12 cellular contexts compared by ENCODE assay signal in genomic region chr15:89809787-89810148, GRCh38. TPM values are rescaled to one million over a fixed set of nuclear protein-coding genes. Genes with fewer than 3 reads are reported as not detected.
A peak's percentile ranks its signal among the peaks of the same experiment; 100 is the strongest.
DNase-seq lines count a peak whose midpoint lies in the region; ATAC-seq, FAIRE-seq and TF ChIP-seq lines count a peak whose summit lies in the region.
"Had no signal": no experiment of that assay in that cellular context is flagged by ENCODE, and none has a peak within 500 bp of the region (broad histone marks: within the 10 kb centered on the region; RNA-seq: fewer than 3 reads in every experiment).

No MANE protein-coding gene starts in this region.

- no peak for ATAC-seq in Panc1
- no peak for ATAC-seq in HG03342 (IDR thresholded peaks at IDR 0.05; ENCODE audit: unreplicated experiment)

- peaks cover 2% of the 10 kb centered on the region for H3K27me3 Mint-ChIP-seq in activated T-helper 2 cell treated with anti-CD3 and anti-CD28 coated beads, Interferon-gamma antibody, Interleukin-2, Interleukin-4, amounts not matched to agents 10 μg/mL and 5 μg/mL and 100 μg/mL, durations not matched to agents 14 hours and 24 hours and 36 hours (ENCODE audit: low read depth)

- no peak overlapping the region for H3K4me2 ChIP-seq in endothelial cell of umbilical vein (ENCODE audit: insufficient read depth, low read length)
- no peak overlapping the region for H3K4me2 ChIP-seq in osteoblast (ENCODE audit: insufficient read depth, low read length)

- H3K27ac Mint-ChIP-seq in activated T-helper 2 cell treated with anti-CD3 and anti-CD28 coated beads, Interferon-gamma antibody, Interleukin-2, Interleukin-4, amounts not matched to agents 10 μg/mL and 5 μg/mL and 100 μg/mL, durations not matched to agents 14 hours and 24 hours and 36 hours = no peak overlapping the region

- H3K4me3 ChIP-seq in HEK293 (ENCODE audit: low read depth, low read length) (no peak overlapping the region), Panc1 (ENCODE audit: low read depth in 2 of 2, low read length in 2 of 2) (no peak overlapping the region), endothelial cell of umbilical vein (replicated peaks in 1 of 3; ENCODE audit: insufficient read depth in 1 of 3, low read depth in 1 of 3, low read length in 3 of 3) (no peak overlapping the region), osteoblast (ENCODE audit: insufficient read depth, low read length) (no peak overlapping the region)

- no peaks in the 10 kb centered on the region for H3K9me3 Mint-ChIP-seq in activated T-helper 2 cell treated with anti-CD3 and anti-CD28 coated beads, Interferon-gamma antibody, Interleukin-2, Interleukin-4, amounts not matched to agents 10 μg/mL and 5 μg/mL and 100 μg/mL, durations not matched to agents 14 hours and 24 hours and 36 hours

- peaks cover 81% of the 10 kb centered on the region for H3K79me2 ChIP-seq in endothelial cell of umbilical vein (ENCODE audit: control insufficient read depth, insufficient read depth, low read length)
- H3K79me2 ChIP-seq in osteoblast (ENCODE audit: insufficient read depth, low read length) = peaks cover 91% of the 10 kb centered on the region

- H3K27me3 ChIP-seq in Panc1 (ENCODE audit: control insufficient read depth, insufficient read depth, low read length) = no peaks in the 10 kb centered on the region
- H3K27me3 ChIP-seq in endothelial cell of umbilical vein (ENCODE audit: control insufficient read depth in 2 of 2, insufficient read depth in 2 of 2, low read length in 2 of 2) = no peaks in the 10 kb centered on the region
- no peaks in the 10 kb centered on the region for H3K27me3 ChIP-seq in osteoblast (ENCODE audit: insufficient read depth, low read length)

- POLR2A ChIA-PET in HEK293 (lab: Yijun Ruan, JAX) = no interaction called here
- POLR2A ChIA-PET in Panc1 (lab: Charles Lee) = interaction anchor here (0.7 kb wide), 1 partner anchor 127 kb away, joined by 3 read pairs; no protein-coding TSS in a partner anchor
- POLR2A ChIA-PET in endothelial cell of umbilical vein (lab: Charles Lee) = no interaction called here

- no peak overlapping the region for H3K9ac ChIP-seq in endothelial cell of umbilical vein (replicated peaks; ENCODE audit: extremely low read depth, insufficient read depth, low read length)

- no peak overlapping the region for H3K4me3 Mint-ChIP-seq in activated T-helper 2 cell treated with anti-CD3 and anti-CD28 coated beads, Interferon-gamma antibody, Interleukin-2, Interleukin-4, amounts not matched to agents 10 μg/mL and 5 μg/mL and 100 μg/mL, durations not matched to agents 14 hours and 24 hours and 36 hours (ENCODE audit: low read depth)

- no peak for FAIRE-seq in endothelial cell of umbilical vein (lab: Jason Lieb, UNC)

- intact Hi-C loops in Panc1 (cut with micrococcal nuclease; ENCODE audit: unreplicated experiment) = no loop called here
- intact Hi-C loops in endothelial cell of umbilical vein (cut with micrococcal nuclease) = no loop called here
- intact Hi-C loops in activated T-helper 2 cell treated with anti-CD3 and anti-CD28 coated beads, Interferon-gamma antibody, Interleukin-2, Interleukin-4, amounts not matched to agents 10 μg/mL and 5 μg/mL and 100 μg/mL, durations not matched to agents 14 hours and 24 hours and 36 hours (cut with micrococcal nuclease) = no loop called here

- dilution Hi-C loops in endothelial cell of umbilical vein (cut with MboI; ENCODE audit: extremely low pct_ligation_motif_present, low sequenced_read_pairs) = no loop called here

- H3K36me3 ChIP-seq in HEK293 (ENCODE audit: control insufficient read depth in 2 of 2, insufficient read depth in 1 of 2, low read length in 2 of 2) (no peaks in the 10 kb centered on the region), Panc1 (ENCODE audit: control insufficient read depth, insufficient read depth, low read length) (no peaks in the 10 kb centered on the region), endothelial cell of umbilical vein (ENCODE audit: control insufficient read depth in 2 of 2, extremely low read depth in 1 of 2, insufficient read depth in 2 of 2, low read length in 2 of 2) (peaks cover 3 to 16% of the 10 kb centered on the region in 2 experiments), osteoblast (ENCODE audit: insufficient read depth, low read length) (peaks cover 59% of the 10 kb centered on the region)

- no peaks in the 10 kb centered on the region for H3K36me3 Mint-ChIP-seq in activated T-helper 2 cell treated with anti-CD3 and anti-CD28 coated beads, Interferon-gamma antibody, Interleukin-2, Interleukin-4, amounts not matched to agents 10 μg/mL and 5 μg/mL and 100 μg/mL, durations not matched to agents 14 hours and 24 hours and 36 hours (ENCODE audit: low read depth)

- CTCF ChIA-PET in HEK293 (lab: Yijun Ruan, JAX) (no interaction called here), Panc1 (lab: Charles Lee) (no interaction called here), endothelial cell of umbilical vein (lab: Charles Lee) (interaction anchor here (9.3 kb wide), 1 partner anchor 64 kb away, joined by 67 read pairs; no protein-coding TSS in a partner anchor)

- H3K9me3 ChIP-seq in HEK293 (ENCODE audit: control insufficient read depth, insufficient read depth, low read depth, low read length) = no peaks in the 10 kb centered on the region
- no peaks in the 10 kb centered on the region for H3K9me3 ChIP-seq in Panc1 (ENCODE audit: control insufficient read depth, insufficient read depth, low read depth, low read length)
- no peaks in the 10 kb centered on the region for H3K9me3 ChIP-seq in endothelial cell of umbilical vein (replicated peaks; ENCODE audit: control insufficient read depth, insufficient read depth, low read length)
- no peaks in the 10 kb centered on the region for H3K9me3 ChIP-seq in osteoblast (ENCODE audit: low read depth, low read length)

- no TSS peak for BruUV-seq in Panc1 (replicated peaks; lab: Mats Ljungman, UMichigan)
- BruUV-seq in endothelial cell of umbilical vein (replicated peaks; lab: Mats Ljungman, UMichigan) = no TSS peak

- DNase-seq in Panc1 (ENCODE audit: low read depth, low spot score) = no peak
- DNase-seq in endothelial cell of umbilical vein (ENCODE audit: low read depth, low spot score) = no peak
- DNase-seq in osteoblast (ENCODE audit: insufficient read length, low spot score, missing footprints) = no peak
- no peak for DNase-seq in activated T-helper 2 cell treated with anti-CD3 and anti-CD28 coated beads, Interferon-gamma antibody, Interleukin-2, Interleukin-4, amounts not matched to agents 10 μg/mL and 5 μg/mL and 100 μg/mL, durations not matched to agents 14 hours and 24 hours and 36 hours (ENCODE audit: low spot score)
- no peak for DNase-seq in hepatic stellate cell (ENCODE audit: low spot score)
- DNase-seq: GF-D8, MM.1S, NCI-H1105, NCI-H187 treated with DMSO at 0.1 percent for 48 hours, NCI-H510A had no signal

- peaks cover 9% of the 10 kb centered on the region for H3K4me1 Mint-ChIP-seq in activated T-helper 2 cell treated with anti-CD3 and anti-CD28 coated beads, Interferon-gamma antibody, Interleukin-2, Interleukin-4, amounts not matched to agents 10 μg/mL and 5 μg/mL and 100 μg/mL, durations not matched to agents 14 hours and 24 hours and 36 hours (ENCODE audit: low read depth)

- H3K9me1 ChIP-seq in endothelial cell of umbilical vein (replicated peaks; ENCODE audit: control insufficient read depth, extremely low read depth, insufficient read depth, low read length) = no peaks in the 10 kb centered on the region

- no peak for TF ChIP-seq POLR2A in endothelial cell of umbilical vein (IDR thresholded peaks at IDR 0.05; ENCODE audit: low read depth, low read length)

- in situ Hi-C loops in Panc1 (cut with HindIII; ENCODE audit: low pct_unique_long_range_greater_than_20kb, low sequenced_read_pairs) = no loop called here

- H2AFZ ChIP-seq in endothelial cell of umbilical vein (ENCODE audit: low read depth, low read length) (no peak overlapping the region), osteoblast (ENCODE audit: low read length) (no peak overlapping the region)

- no peaks in the 10 kb centered on the region for H4K20me1 ChIP-seq in endothelial cell of umbilical vein (replicated peaks; ENCODE audit: control insufficient read depth, extremely low read depth, insufficient read depth, low read length)
- peaks cover 57% of the 10 kb centered on the region for H4K20me1 ChIP-seq in osteoblast (ENCODE audit: insufficient read depth, low read length)

- no peak for TF ChIP-seq CTCF in HEK293 (tag by site-specific recombination; IDR thresholded peaks at IDR 0.05)
- no peak for TF ChIP-seq CTCF in Panc1 (IDR thresholded peaks at IDR 0.05)
- TF ChIP-seq CTCF in endothelial cell of umbilical vein (IDR thresholded peaks at IDR 0.05; ENCODE audit: extremely low read depth in 1 of 2, insufficient read depth in 1 of 2, low read depth in 1 of 2, low read length in 2 of 2) = no peak
- no peak for TF ChIP-seq CTCF in osteoblast (IDR thresholded peaks at IDR 0.05; ENCODE audit: extremely low read depth, low read depth, low read length)

- H3K4me1 ChIP-seq in HEK293 (ENCODE audit: control insufficient read depth, insufficient read depth, low read length) (no peaks in the 10 kb centered on the region; the same call in 1 of the 2 replicates), Panc1 (ENCODE audit: control insufficient read depth, insufficient read depth, low read length) (peaks cover 40% of the 10 kb centered on the region), endothelial cell of umbilical vein (ENCODE audit: control insufficient read depth, extremely low read depth, insufficient read depth, low read length) (peaks cover 32% of the 10 kb centered on the region), osteoblast (ENCODE audit: insufficient read depth, low read length) (peaks cover 32% of the 10 kb centered on the region)

- no peak overlapping the region for H3K27ac ChIP-seq in HEK293 (ENCODE audit: extremely low read depth, low read depth, low read length)
- H3K27ac ChIP-seq in Panc1 (ENCODE audit: low read length) = peak overlapping the region; percentile 44; the same call in 1 of the 2 replicates
- peak overlapping the region; percentile 37 for H3K27ac ChIP-seq in endothelial cell of umbilical vein (ENCODE audit: insufficient read depth, low read depth, low read length)
- H3K27ac ChIP-seq in osteoblast (ENCODE audit: low read depth, low read length) = peak overlapping the region; percentile 1

RNA-seq across cellular contexts. Expression of gene ANPEP, which starts 4.9 kb away (rescaled TPM):
- total RNA-seq in Panc1 (2021; ENCODE audit: unreplicated experiment) (183 TPM), endothelial cell of umbilical vein (199 and 221 TPM in 2 replicates), osteoblast (87.9 and 98.7 TPM in 2 replicates)
- 194 TPM for polyA plus RNA-seq in Panc1 (2012; ENCODE audit: insufficient read length)
- 177 and 190 TPM in 2 replicates for polyA plus RNA-seq in endothelial cell of umbilical vein
- polyA plus RNA-seq in endothelial cell of umbilical vein (2011; cell fraction: cytosol; rRNA removed) = 189 and 193 TPM in 2 replicates
- 268 and 281 TPM in 2 replicates for polyA plus RNA-seq in endothelial cell of umbilical vein (2011; cell fraction: nucleus; rRNA removed)
- 227 and 501 TPM in 2 replicates for polyA plus RNA-seq in endothelial cell of umbilical vein (2012)
- polyA minus RNA-seq in endothelial cell of umbilical vein = 193 and 209 TPM in 2 replicates
- not detected for polyA minus RNA-seq in endothelial cell of umbilical vein (2011; cell fraction: cytosol; rRNA and poly(A)+ RNA removed)
- polyA minus RNA-seq in endothelial cell of umbilical vein (2011; cell fraction: nucleus; rRNA and poly(A)+ RNA removed) = 83.8 and 94.2 TPM in 2 replicates
- total RNA-seq in activated T-helper 2 cell treated with anti-CD3 and anti-CD28 coated beads, Interferon-gamma antibody, Interleukin-2, Interleukin-4, amounts not matched to agents 10 μg/mL and 5 μg/mL and 100 μg/mL, durations not matched to agents 14 hours and 24 hours and 36 hours = 2.4 and 3.6 TPM in 2 replicates

RNA-seq across cellular contexts. Expression of gene MESP2, which starts 33.6 kb away (rescaled TPM):
- total RNA-seq in Panc1 (2021; ENCODE audit: unreplicated experiment) (1.1 TPM), endothelial cell of umbilical vein (0.42 TPM in 1 of 2 replicates, not detected in the other), osteoblast (0.72 and 1.5 TPM in 2 replicates)
- polyA plus RNA-seq in Panc1 (2012; ENCODE audit: insufficient read length) = 2.0 TPM
- 0.21 and 0.43 TPM in 2 replicates for polyA plus RNA-seq in endothelial cell of umbilical vein
- polyA plus RNA-seq in endothelial cell of umbilical vein (2011; cell fraction: cytosol; rRNA removed) = 0.14 and 0.22 TPM in 2 replicates
- not detected in 2 replicates for polyA plus RNA-seq in endothelial cell of umbilical vein (2011; cell fraction: nucleus; rRNA removed)
- polyA plus RNA-seq in endothelial cell of umbilical vein (2012) = 0.27 and 0.64 TPM in 2 replicates
- not detected in 2 replicates for polyA minus RNA-seq in endothelial cell of umbilical vein
- polyA minus RNA-seq in endothelial cell of umbilical vein (2011; cell fraction: cytosol; rRNA and poly(A)+ RNA removed) = not detected
- polyA minus RNA-seq in endothelial cell of umbilical vein (2011; cell fraction: nucleus; rRNA and poly(A)+ RNA removed) = not detected in 2 replicates
- 0.39 and 0.41 TPM in 2 replicates for total RNA-seq in activated T-helper 2 cell treated with anti-CD3 and anti-CD28 coated beads, Interferon-gamma antibody, Interleukin-2, Interleukin-4, amounts not matched to agents 10 μg/mL and 5 μg/mL and 100 μg/mL, durations not matched to agents 14 hours and 24 hours and 36 hours

RNA-seq across cellular contexts. Expression of gene MESP1, which starts 58.7 kb away (rescaled TPM):
- total RNA-seq in Panc1 (2021; ENCODE audit: unreplicated experiment) (6.4 TPM), endothelial cell of umbilical vein (1.0 and 1.7 TPM in 2 replicates), osteoblast (under 0.01 TPM in 2 replicates)
- polyA plus RNA-seq in Panc1 (2012; ENCODE audit: insufficient read length) = 6.5 TPM
- 0.68 and 1.0 TPM in 2 replicates for polyA plus RNA-seq in endothelial cell of umbilical vein
- polyA plus RNA-seq in endothelial cell of umbilical vein (2011; cell fraction: cytosol; rRNA removed) = 0.21 and 0.35 TPM in 2 replicates
- 0.08 and 0.22 TPM in 2 replicates for polyA plus RNA-seq in endothelial cell of umbilical vein (2011; cell fraction: nucleus; rRNA removed)
- 1.00 and 1.3 TPM in 2 replicates for polyA plus RNA-seq in endothelial cell of umbilical vein (2012)
- polyA minus RNA-seq in endothelial cell of umbilical vein = not detected in 2 replicates
- 4.2 TPM for polyA minus RNA-seq in endothelial cell of umbilical vein (2011; cell fraction: cytosol; rRNA and poly(A)+ RNA removed)
- polyA minus RNA-seq in endothelial cell of umbilical vein (2011; cell fraction: nucleus; rRNA and poly(A)+ RNA removed) = 0.24 and 0.53 TPM in 2 replicates
- total RNA-seq in activated T-helper 2 cell treated with anti-CD3 and anti-CD28 coated beads, Interferon-gamma antibody, Interleukin-2, Interleukin-4, amounts not matched to agents 10 μg/mL and 5 μg/mL and 100 μg/mL, durations not matched to agents 14 hours and 24 hours and 36 hours = 7.1 and 7.5 TPM in 2 replicates

Comparison
In these comparisons a context has a peak if more than half of its experiments do, and no peak if none do; other contexts are left out.
1. RNA of gene ANPEP, which starts 4.9 kb away (total RNA-seq): 199 to 221 TPM in endothelial cell of umbilical vein, 183 TPM in Panc1 (single experiment) and 87.9 to 98.7 TPM in osteoblast; 2.4 to 3.6 TPM in activated T-helper 2 cell treated with anti-CD3 and anti-CD28 coated beads, Interferon-gamma antibody, Interleukin-2, Interleukin-4, amounts not matched to agents 10 μg/mL and 5 μg/mL and 100 μg/mL, durations not matched to agents 14 hours and 24 hours and 36 hours; every median in the first group is over 10 times any median in the second.